In the genomic region with DNA sequence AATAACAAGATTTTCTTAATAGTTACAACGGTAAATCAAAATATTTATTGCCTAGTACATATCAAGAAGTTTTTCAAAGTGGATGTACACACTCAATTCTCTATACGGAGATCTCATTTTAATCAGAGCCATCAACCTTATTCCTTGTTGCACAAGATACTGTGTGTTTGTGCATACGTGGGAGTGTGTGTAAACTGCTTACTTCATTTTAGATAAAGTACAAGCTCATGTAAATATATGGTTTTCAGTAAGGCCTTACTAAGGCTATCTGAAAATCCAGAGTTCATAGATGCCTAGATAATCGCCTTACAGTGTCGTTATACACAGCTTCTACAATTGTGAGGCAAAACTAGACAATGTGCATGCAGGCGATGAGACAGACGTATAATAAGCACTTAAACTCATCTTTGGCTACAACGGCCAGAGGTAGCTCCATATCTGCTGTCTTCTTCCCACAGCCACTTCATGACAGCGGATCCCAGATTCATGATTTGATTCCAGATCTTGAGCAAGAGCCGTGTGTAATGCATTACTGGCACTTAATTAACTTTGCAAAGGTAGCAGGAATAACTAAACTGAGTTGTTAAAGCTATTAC, we compare ENCODE assay signal across 1 cellular context.
TF ChIP-seq lines count a peak whose summit lies in the region.

No MANE protein-coding gene starts in this region.

TF ChIP-seq in WTC11, 78 proteins besides CTCF, POLR2A, EP300 and RAD21 (continued from another document):
- no peak for TF ChIP-seq ERG (CRISPR knock-in tag; IDR thresholded peaks at IDR 0.05)
TF ChIP-seq in WTC11: peak in this region for 0.
